In genomic region chr9:91864372-91864771, GRCh38 we compare ENCODE assay signal across 18 cellular contexts.
"Had no signal": no experiment of that assay in that cellular context is flagged by ENCODE, and none has a peak within 500 bp of the region (broad histone marks: within the 10 kb centered on the region; RNA-seq: fewer than 3 reads in every experiment).

No MANE protein-coding gene starts in this region.

- H3K27ac ChIP-seq: vagina had no signal

- H3K4me3 ChIP-seq: vagina had no signal

- ATAC-seq: activated CD8-positive, alpha-beta T cell treated with anti-CD3 and anti-CD28 coated beads, Interleukin-2, amount 10 ng/mL, durations not matched to agents 7 days and 5 days; esophagus mucosa; naive thymus-derived CD4-positive, alpha-beta T cell; stimulated activated naive CD8-positive, alpha-beta T cell treated with anti-CD3 and anti-CD28 coated beads, Interleukin-15, Interleukin-2, amounts not matched to agents 100 U/mL and 50 U/mL, for 24 hours had no signal

- H3K27me3 ChIP-seq: vagina had no signal

- DNase-seq: activated CD4-positive, alpha-beta T cell treated with anti-CD3 and anti-CD28 coated beads for 48 hours; activated CD4-positive, CD25-positive, alpha-beta regulatory T cell; activated CD8-positive, alpha-beta T cell treated with anti-CD3 and anti-CD28 coated beads, Interleukin-2, amount 10 ng/mL, durations not matched to agents 7 days and 5 days; activated naive CD4-positive, alpha-beta T cell treated with Interleukin-2 at 50 U/mL for 16 hours; activated T-cell treated with anti-CD3 and anti-CD28 coated beads, Interleukin-2, amount 50 U/mL, for 24 hours; cortex of kidney; effector CD4-positive, alpha-beta T cell; foreskin melanocyte; head of caudate nucleus; immature natural killer cell; kidney glomerular epithelial cell; naive thymus-derived CD4-positive, alpha-beta T cell; retina; stimulated activated naive CD8-positive, alpha-beta T cell treated with anti-CD3 and anti-CD28 coated beads, Interleukin-15, Interleukin-2, amounts not matched to agents 100 U/mL and 50 U/mL, for 24 hours; T1000; trophoblast cell had no signal

- H3K9me3 ChIP-seq: vagina had no signal

- H3K36me3 ChIP-seq: vagina had no signal
